In genomic region chr9:109301012-109301411, GRCh38 we compare ENCODE assay signal across 21 cellular contexts. TPM values are rescaled to one million over a fixed set of nuclear protein-coding genes. Genes with fewer than 3 reads are reported as not detected.
DNase-seq lines count a peak whose midpoint lies in the region; TF ChIP-seq lines count a peak whose summit lies in the region.
"Had no signal": no experiment of that assay in that cellular context is flagged by ENCODE, and none has a peak within 500 bp of the region (broad histone marks: within the 10 kb centered on the region; RNA-seq: fewer than 3 reads in every experiment).

No MANE protein-coding gene starts in this region.

- DNase-seq in DMS53 (lab: John Stamatoyannopoulos, UW), result peak; percentile 12
- DNase-seq in DMS53 treated with DMSO at 0.1 percent for 48 hours (lab: John Stamatoyannopoulos, UW; ENCODE audit: unreplicated experiment), result no peak
- DNase-seq in LNCaP clone FGC (ENCODE audit: low read depth), result peak; percentile 79
- DNase-seq in NCI-H2029 treated with DMSO at 0.1 percent for 48 hours (lab: John Stamatoyannopoulos, UW), result no peak
- no peak for DNase-seq in activated T-helper 1 cell treated with anti-CD3 and anti-CD28 coated beads, Interleukin-12 subunit alpha, Interleukin-12 subunit beta, Interleukin-2, Interleukin-4 antibody, amounts not matched to agents 30 ng/mL and 10 ng/mL and 1 ng/mL, durations not matched to agents 14 hours and 24 hours and 36 hours (ENCODE audit: low spot score)
- DNase-seq: AML-193; CD4-positive, alpha-beta memory T cell; CD4-positive, CD25-positive, alpha-beta regulatory T cell; CD8-positive, alpha-beta memory T cell; COR-L47; DMS 273 treated with DMSO at 0.1 percent for 48 hours; DMS153; DMS79; DND-41; EL; GDM1 had no signal

- intact Hi-C loops in activated T-helper 1 cell treated with anti-CD3 and anti-CD28 coated beads, Interleukin-12 subunit alpha, Interleukin-12 subunit beta, Interleukin-2, Interleukin-4 antibody, amounts not matched to agents 30 ng/mL and 10 ng/mL and 1 ng/mL, durations not matched to agents 14 hours and 24 hours and 36 hours (cut with micrococcal nuclease), result no loop called here

- H3K4me3 ChIP-seq in LNCaP clone FGC (ENCODE audit: low read depth, low read length), result peak overlapping the region; percentile 31
- H3K4me3 ChIP-seq: A549; BLaER1 treated with 17β-estradiol and CSF1 and Interleukin-3, amounts not matched to agents 10 nM and 100 nM; GM12878 had no signal

- H3K9me3 Mint-ChIP-seq in activated T-helper 1 cell treated with anti-CD3 and anti-CD28 coated beads, Interleukin-12 subunit alpha, Interleukin-12 subunit beta, Interleukin-2, Interleukin-4 antibody, amounts not matched to agents 30 ng/mL and 10 ng/mL and 1 ng/mL, durations not matched to agents 14 hours and 24 hours and 36 hours, result no peaks in the 10 kb centered on the region
- H3K9me3 Mint-ChIP-seq: CD4-positive, alpha-beta memory T cell had no signal

- H3K4me3 Mint-ChIP-seq in activated T-helper 1 cell treated with anti-CD3 and anti-CD28 coated beads, Interleukin-12 subunit alpha, Interleukin-12 subunit beta, Interleukin-2, Interleukin-4 antibody, amounts not matched to agents 30 ng/mL and 10 ng/mL and 1 ng/mL, durations not matched to agents 14 hours and 24 hours and 36 hours, result no peak overlapping the region
- H3K4me3 Mint-ChIP-seq: B cell; CD14-positive monocyte; CD4-positive, alpha-beta memory T cell; CD4-positive, CD25-positive, alpha-beta regulatory T cell; CD8-positive, alpha-beta memory T cell had no signal

- no peaks in the 10 kb centered on the region for H3K36me3 Mint-ChIP-seq in activated T-helper 1 cell treated with anti-CD3 and anti-CD28 coated beads, Interleukin-12 subunit alpha, Interleukin-12 subunit beta, Interleukin-2, Interleukin-4 antibody, amounts not matched to agents 30 ng/mL and 10 ng/mL and 1 ng/mL, durations not matched to agents 14 hours and 24 hours and 36 hours (ENCODE audit: low read depth)
- H3K36me3 Mint-ChIP-seq: CD14-positive monocyte; CD4-positive, alpha-beta memory T cell; CD4-positive, CD25-positive, alpha-beta regulatory T cell; CD8-positive, alpha-beta memory T cell had no signal

- TF ChIP-seq CTCF in LNCaP clone FGC (IDR thresholded peaks at IDR 0.05; ENCODE audit: control insufficient read depth, extremely low read depth, insufficient read depth), result no peak

- peaks cover 2% of the 10 kb centered on the region for H3K4me1 Mint-ChIP-seq in activated T-helper 1 cell treated with anti-CD3 and anti-CD28 coated beads, Interleukin-12 subunit alpha, Interleukin-12 subunit beta, Interleukin-2, Interleukin-4 antibody, amounts not matched to agents 30 ng/mL and 10 ng/mL and 1 ng/mL, durations not matched to agents 14 hours and 24 hours and 36 hours (ENCODE audit: low read depth)
- H3K4me1 Mint-ChIP-seq: B cell; CD14-positive monocyte; CD4-positive, CD25-positive, alpha-beta regulatory T cell had no signal

- no peak overlapping the region for H3K27ac Mint-ChIP-seq in activated T-helper 1 cell treated with anti-CD3 and anti-CD28 coated beads, Interleukin-12 subunit alpha, Interleukin-12 subunit beta, Interleukin-2, Interleukin-4 antibody, amounts not matched to agents 30 ng/mL and 10 ng/mL and 1 ng/mL, durations not matched to agents 14 hours and 24 hours and 36 hours
- H3K27ac Mint-ChIP-seq: B cell; CD14-positive monocyte; CD4-positive, alpha-beta memory T cell; CD4-positive, CD25-positive, alpha-beta regulatory T cell; CD8-positive, alpha-beta memory T cell had no signal

- H3K27me3 Mint-ChIP-seq in activated T-helper 1 cell treated with anti-CD3 and anti-CD28 coated beads, Interleukin-12 subunit alpha, Interleukin-12 subunit beta, Interleukin-2, Interleukin-4 antibody, amounts not matched to agents 30 ng/mL and 10 ng/mL and 1 ng/mL, durations not matched to agents 14 hours and 24 hours and 36 hours (ENCODE audit: insufficient read depth), result peaks cover 17% of the 10 kb centered on the region

RNA-seq across cellular contexts. Expression of gene EPB41L4B, which starts 19.8 kb away (rescaled TPM):
- total RNA-seq in activated T-helper 1 cell treated with anti-CD3 and anti-CD28 coated beads, Interleukin-12 subunit alpha, Interleukin-12 subunit beta, Interleukin-2, Interleukin-4 antibody, amounts not matched to agents 30 ng/mL and 10 ng/mL and 1 ng/mL, durations not matched to agents 14 hours and 24 hours and 36 hours, result 2.0 and 2.2 TPM in 2 replicates
- total RNA-seq: CD4-positive, alpha-beta memory T cell; CD4-positive, CD25-positive, alpha-beta regulatory T cell had no signal

Comparison
In these comparisons a context has a peak if more than half of its experiments do, and no peak if none do; other contexts are left out.
1. DNase-seq: peak in DMS53 (single experiment) and LNCaP clone FGC (single experiment); none in DMS53 treated with DMSO at 0.1 percent for 48 hours (single experiment), NCI-H2029 treated with DMSO at 0.1 percent for 48 hours (single experiment) and activated T-helper 1 cell treated with anti-CD3 and anti-CD28 coated beads, Interleukin-12 subunit alpha, Interleukin-12 subunit beta, Interleukin-2, Interleukin-4 antibody, amounts not matched to agents 30 ng/mL and 10 ng/mL and 1 ng/mL, durations not matched to agents 14 hours and 24 hours and 36 hours (single experiment).